Comparison of ENCODE assay signal across 11 cellular contexts in the genomic region with DNA sequence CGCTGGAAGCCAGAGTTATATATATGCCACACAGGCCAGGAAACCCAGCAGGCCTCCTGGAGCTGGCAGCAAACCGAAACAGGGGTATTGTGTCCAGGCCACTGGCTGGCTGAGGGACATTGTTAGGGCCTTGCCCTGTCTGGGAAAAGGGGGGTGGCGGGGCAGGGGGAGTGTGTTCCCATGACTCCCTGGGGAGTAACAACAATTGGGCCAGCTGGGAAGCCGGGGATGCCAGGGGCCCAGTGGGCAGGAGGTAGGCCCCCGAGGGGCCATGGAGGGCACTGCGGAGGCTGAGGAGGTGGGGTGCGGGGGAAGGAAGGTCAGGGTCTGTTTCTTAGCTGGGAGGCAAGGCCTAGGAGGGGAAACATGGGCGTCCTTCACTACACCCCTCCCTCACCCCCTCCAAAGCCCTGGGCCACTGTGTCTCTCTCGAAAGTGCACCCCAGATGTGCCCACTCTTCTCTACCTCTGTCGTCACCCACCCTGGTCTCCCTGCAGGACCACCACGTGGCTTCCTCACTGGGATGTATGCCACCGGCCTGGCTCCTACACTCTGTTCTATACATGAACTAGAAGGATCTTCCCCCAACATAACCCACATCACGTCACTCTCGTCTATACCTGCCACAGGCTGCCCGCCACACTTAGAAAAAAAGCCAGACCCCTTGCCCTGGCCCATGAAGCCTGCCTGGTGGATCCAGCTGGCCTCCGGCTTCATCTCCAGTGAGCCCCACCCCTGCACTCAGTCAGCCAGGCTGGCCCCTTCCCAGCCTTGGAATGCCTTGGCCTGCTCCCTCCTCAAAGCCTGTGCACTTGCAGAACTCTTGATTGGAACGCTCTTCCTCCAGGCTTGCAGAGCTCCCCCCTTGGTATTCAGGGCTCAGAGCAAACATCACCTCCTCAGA. TPM values are rescaled to one million over a fixed set of nuclear protein-coding genes. Genes with fewer than 3 reads are reported as not detected.
A peak's percentile ranks its signal among the peaks of the same experiment; 100 is the strongest.
DNase-seq lines count a peak whose midpoint lies in the region; ATAC-seq and TF ChIP-seq lines count a peak whose summit lies in the region.
"Had no signal": no experiment of that assay in that cellular context is flagged by ENCODE, and none has a peak within 500 bp of the region (broad histone marks: within the 10 kb centered on the region; RNA-seq: fewer than 3 reads in every experiment).

No MANE protein-coding gene starts in this region.

- H3K27me3 Mint-ChIP-seq in T-helper 1 cell treated with Interleukin-12 subunit alpha and Interleukin-12 subunit beta and Interleukin-4 antibody, amounts not matched to agents 30 μg/mL and 1 μg/mL, for 36 hours (ENCODE audit: low read depth): no peaks in the 10 kb centered on the region
- H3K27me3 Mint-ChIP-seq in type B pancreatic cell (no peaks in the 10 kb centered on the region), natural killer cell (ENCODE audit: low read depth in 2 of 2) (no peaks in the 10 kb centered on the region)
- H3K27me3 Mint-ChIP-seq: memory B cell had no signal

- ATAC-seq in natural killer cell (no peak), GM21526 (IDR thresholded peaks at IDR 0.05; ENCODE audit: low FRiP score, unreplicated experiment) (no peak)

- peaks cover 3% of the 10 kb centered on the region for H3K9me3 Mint-ChIP-seq in T-helper 1 cell treated with Interleukin-12 subunit alpha and Interleukin-12 subunit beta and Interleukin-4 antibody, amounts not matched to agents 30 μg/mL and 1 μg/mL, for 36 hours
- no peaks in the 10 kb centered on the region for H3K9me3 Mint-ChIP-seq in type B pancreatic cell
- no peaks in the 10 kb centered on the region for H3K9me3 Mint-ChIP-seq in natural killer cell

- TF ChIP-seq POLR2A in esophagus muscularis mucosa (IDR thresholded peaks at IDR 0.05; ENCODE audit: low read depth): no peak

- H3K4me3 Mint-ChIP-seq in T-helper 1 cell treated with Interleukin-12 subunit alpha and Interleukin-12 subunit beta and Interleukin-4 antibody, amounts not matched to agents 30 μg/mL and 1 μg/mL, for 36 hours: peak overlapping the region; percentile 38
- H3K4me3 Mint-ChIP-seq in type B pancreatic cell: no peak overlapping the region
- no peak overlapping the region for H3K4me3 Mint-ChIP-seq in natural killer cell
- H3K4me3 Mint-ChIP-seq: memory B cell had no signal

- H3K27ac Mint-ChIP-seq in T-helper 1 cell treated with Interleukin-12 subunit alpha and Interleukin-12 subunit beta and Interleukin-4 antibody, amounts not matched to agents 30 μg/mL and 1 μg/mL, for 36 hours: no peak overlapping the region
- H3K27ac Mint-ChIP-seq in type B pancreatic cell (peak overlapping the region; percentile 68), natural killer cell (no peak overlapping the region)
- H3K27ac Mint-ChIP-seq: memory B cell had no signal

- TF ChIP-seq CTCF in esophagus muscularis mucosa (IDR thresholded peaks at IDR 0.05): no peak
- no peak for TF ChIP-seq CTCF in type B pancreatic cell (conservative IDR thresholded peaks at IDR 0.05)
- TF ChIP-seq CTCF in natural killer cell (IDR thresholded peaks at IDR 0.05): no peak

- peaks cover 17% of the 10 kb centered on the region for H3K4me1 Mint-ChIP-seq in T-helper 1 cell treated with Interleukin-12 subunit alpha and Interleukin-12 subunit beta and Interleukin-4 antibody, amounts not matched to agents 30 μg/mL and 1 μg/mL, for 36 hours (ENCODE audit: low read depth)
- peaks cover 18% of the 10 kb centered on the region for H3K4me1 Mint-ChIP-seq in type B pancreatic cell (ENCODE audit: unreplicated experiment)
- H3K4me1 Mint-ChIP-seq in natural killer cell: peaks cover 8 to 9% of the 10 kb centered on the region in 2 donors

- 70% methylated on average over 15 of the region's 17 CpGs for WGBS in esophagus muscularis mucosa

- H3K9me3 ChIP-seq in esophagus muscularis mucosa: no peaks in the 10 kb centered on the region

- H3K36me3 Mint-ChIP-seq in T-helper 1 cell treated with Interleukin-12 subunit alpha and Interleukin-12 subunit beta and Interleukin-4 antibody, amounts not matched to agents 30 μg/mL and 1 μg/mL, for 36 hours (ENCODE audit: low read depth): peaks cover 1% of the 10 kb centered on the region
- H3K36me3 Mint-ChIP-seq in type B pancreatic cell: no peaks in the 10 kb centered on the region
- H3K36me3 Mint-ChIP-seq in natural killer cell: no peaks in the 10 kb centered on the region

- no peaks in the 10 kb centered on the region for H3K36me3 ChIP-seq in esophagus muscularis mucosa

- peaks cover 6 to 31% (median 26%) of the 10 kb centered on the region in 4 donors for H3K4me1 ChIP-seq in esophagus muscularis mucosa

- TF ChIP-seq EP300 in esophagus muscularis mucosa (IDR thresholded peaks at IDR 0.05): no peak

- DNase-seq in T-helper 1 cell (no peak), esophagus muscularis mucosa (ENCODE audit: extremely low spot score) (no peak), mucosa of gallbladder (ENCODE audit: low spot score) (peak; percentile 45), type B pancreatic cell (ENCODE audit: extremely low spot score, unreplicated experiment) (no peak), natural killer cell (no peak)
- DNase-seq in stimulated activated CD8-positive, alpha-beta memory T cell treated with anti-CD3 and anti-CD28 coated beads, Interleukin-4, amount 100 ng/mL, for 48 hours: no peak
- DNase-seq: activated CD8-positive, alpha-beta memory T cell treated with anti-CD3 and anti-CD28 coated beads for 24 hours; amniotic stem cell had no signal

- peak overlapping the region; percentile 21 to 51 (median 44) for H3K27ac ChIP-seq in esophagus muscularis mucosa (replicated peaks in 1 of 4)

- no peaks in the 10 kb centered on the region for H3K27me3 ChIP-seq in esophagus muscularis mucosa

- no peak overlapping the region for H3K4me3 ChIP-seq in esophagus muscularis mucosa

- intact Hi-C loops in esophagus muscularis mucosa (cut with DNase I) (no loop called here), natural killer cell (cut with micrococcal nuclease) (no loop called here)

RNA-seq across cellular contexts. Expression of a gene that starts 7.8 kb away (rescaled TPM):
- 1 to 10 TPM; 1.8 to 5.0 (median 2.9) TPM for total RNA-seq in esophagus muscularis mucosa
- total RNA-seq in mucosa of gallbladder: 2.3 TPM
- 20.7 and 32.8 TPM in 2 replicates for total RNA-seq in type B pancreatic cell (ENCODE audit: low replicate concordance)
- 1 to 10 TPM; 4.6 to 5.6 (median 4.7) TPM for total RNA-seq in natural killer cell

RNA-seq across cellular contexts. Expression of a gene that starts 19.8 kb away (rescaled TPM):
- total RNA-seq in esophagus muscularis mucosa (10 to 100 TPM; 34.1 to 43.4 (median 39.9) TPM), mucosa of gallbladder (37.3 TPM), type B pancreatic cell (ENCODE audit: low replicate concordance) (67.4 and 68.2 TPM in 2 replicates), natural killer cell (10 to 100 TPM in 2 of 3 donors, 1 to 10 TPM in 1; 9.7 to 18.1 (median 13.4) TPM)

RNA-seq across cellular contexts. Expression of a gene that starts 26.1 kb away (rescaled TPM):
- total RNA-seq in esophagus muscularis mucosa (10 to 100 TPM in 2 of 4 donors, 1 to 10 TPM in 2; 4.5 to 13.0 (median 9.2) TPM), mucosa of gallbladder (17.9 TPM), type B pancreatic cell (ENCODE audit: low replicate concordance) (10.3 and 12.2 TPM in 2 replicates), natural killer cell (1 to 10 TPM; 4.7 to 6.6 (median 6.2) TPM)

RNA-seq across cellular contexts. Expression of a gene that starts 27.2 kb away (rescaled TPM):
- total RNA-seq in esophagus muscularis mucosa (1 to 10 TPM; 1.3 to 2.5 (median 2.0) TPM), mucosa of gallbladder (4.8 TPM), type B pancreatic cell (ENCODE audit: low replicate concordance) (1.7 and 2.6 TPM in 2 replicates), natural killer cell (1 to 10 TPM in 2 of 3 donors, under 1 TPM in 1; 0.80 to 2.2 (median 1.1) TPM)

RNA-seq across cellular contexts. Expression of a gene that starts 31.9 kb away (rescaled TPM):
- under 1 TPM in 1 of 4 donors, not detected in 3; 0.23 TPM for total RNA-seq in esophagus muscularis mucosa
- 0.09 TPM for total RNA-seq in mucosa of gallbladder
- total RNA-seq in type B pancreatic cell (ENCODE audit: low replicate concordance): 0.29 and 0.82 TPM in 2 replicates
- total RNA-seq in natural killer cell: under 1 TPM; 0.25 to 0.41 (median 0.33) TPM
